In the genomic region with DNA sequence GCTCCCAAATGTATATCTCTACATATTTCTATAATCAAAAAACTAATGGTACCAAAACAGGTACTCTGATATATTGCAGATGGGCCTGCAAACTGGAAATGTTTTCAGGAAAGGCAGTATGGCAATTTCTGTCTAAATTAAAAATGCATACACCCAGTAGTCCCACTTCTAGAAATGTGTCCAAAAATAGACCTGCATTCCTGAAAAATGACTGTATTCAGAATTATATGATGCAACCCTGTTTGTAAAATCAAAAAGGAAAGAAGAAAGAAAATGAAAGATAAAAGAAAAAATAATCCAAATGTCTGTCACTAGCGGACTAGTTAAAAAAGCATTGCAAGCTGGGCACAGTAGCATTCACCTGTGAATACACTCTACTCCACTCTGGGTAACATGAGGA, we compare ENCODE assay signal across 29 cellular contexts. TPM values are rescaled to one million over a fixed set of nuclear protein-coding genes. Genes with fewer than 3 reads are reported as not detected.
DNase-seq lines count a peak whose midpoint lies in the region; ATAC-seq and TF ChIP-seq lines count a peak whose summit lies in the region.
"Had no signal": no experiment of that assay in that cellular context is flagged by ENCODE, and none has a peak within 500 bp of the region (broad histone marks: within the 10 kb centered on the region; RNA-seq: fewer than 3 reads in every experiment).

No MANE protein-coding gene starts in this region.

- no peak for ATAC-seq in GM21619 (IDR thresholded peaks at IDR 0.05; ENCODE audit: unreplicated experiment)
- ATAC-seq: A549; CD8-positive, alpha-beta T cell; HepG2; K562 had no signal

- no peaks in the 10 kb centered on the region for H3K27me3 ChIP-seq in osteoblast (ENCODE audit: insufficient read depth, low read length)

- H3K79me2 ChIP-seq in osteoblast (ENCODE audit: insufficient read depth, low read length): no peaks in the 10 kb centered on the region

- H3K36me3 ChIP-seq in osteoblast (ENCODE audit: insufficient read depth, low read length): no peaks in the 10 kb centered on the region

- H3K27ac ChIP-seq in osteoblast (ENCODE audit: low read depth, low read length): no peak overlapping the region
- H3K27ac ChIP-seq: A549, C4-2B, PC-9 had no signal

- no peak for TF ChIP-seq CTCF in osteoblast (IDR thresholded peaks at IDR 0.05; ENCODE audit: extremely low read depth, low read depth, low read length)

- H3K4me3 ChIP-seq in osteoblast (ENCODE audit: insufficient read depth, low read length): no peak overlapping the region
- H3K4me3 ChIP-seq: A549, K562, PC-9 had no signal

- peak overlapping the region; percentile 67 for H3K4me2 ChIP-seq in osteoblast (ENCODE audit: insufficient read depth, low read length)
- H3K4me2 ChIP-seq: A549, PC-9 had no signal

- H3K4me1 ChIP-seq in osteoblast (ENCODE audit: insufficient read depth, low read length): peaks cover 10% of the 10 kb centered on the region
- H3K4me1 ChIP-seq: A549 had no signal

- H4K20me1 ChIP-seq in osteoblast (ENCODE audit: insufficient read depth, low read length): no peaks in the 10 kb centered on the region

- H3K9me3 ChIP-seq in osteoblast (ENCODE audit: low read depth, low read length): no peaks in the 10 kb centered on the region
- H3K9me3 ChIP-seq: A549 had no signal

- DNase-seq in EL (peak; percentile 34), HS-27A (ENCODE audit: low read depth) (peak; percentile 26), fibroblast of gingiva (ENCODE audit: low read depth) (peak; percentile 13), osteoblast (ENCODE audit: insufficient read length, low spot score, missing footprints) (no peak), MV-4-11 (lab: John Stamatoyannopoulos, UW) (no peak), T-helper 2 cell (no peak), SHP77 (lab: John Stamatoyannopoulos, UW) (no peak)
- DNase-seq: CD8-positive, alpha-beta T cell; DMS 273 treated with DMSO at 0.1 percent for 48 hours; DMS79; Kasumi-1; NCI-H1105; NCI-H1436 treated with DMSO at 0.1 percent for 48 hours; NCI-H187 treated with DMSO at 0.1 percent for 48 hours; NCI-H524 treated with DMSO at 0.1 percent for 48 hours; NCI-H82; NK-92 treated with Interleukin-12 subunit alpha and Interleukin-12 subunit beta, amount 100 ng/mL, for 24 hours; PC-9; SHP77 treated with DMSO at 0.1 percent for 48 hours; T-helper 1 cell had no signal

- H2AFZ ChIP-seq in osteoblast (ENCODE audit: low read length): peak overlapping the region; percentile 63
- H2AFZ ChIP-seq: PC-9 had no signal

RNA-seq across cellular contexts. Expression of gene MICB, which starts 12.9 kb away (rescaled TPM):
- total RNA-seq in osteoblast: 12.7 and 14.1 TPM in 2 replicates
- total RNA-seq: HT1080 had no signal

RNA-seq across cellular contexts. Expression of gene MCCD1, which starts 43.7 kb away (rescaled TPM):
- not detected in 2 replicates for total RNA-seq in osteoblast
- total RNA-seq: B cell; CD8-positive, alpha-beta T cell; HT1080; K562; M059J; PC-9; RPMI7951 had no signal

RNA-seq across cellular contexts. Expression of gene DDX39B, which starts 56.7 kb away (rescaled TPM):
- total RNA-seq in osteoblast: 240 and 262 TPM in 2 replicates

Comparison
In these comparisons a context has a peak if more than half of its experiments do, and no peak if none do; other contexts are left out.
1. DNase-seq: peak in EL (single experiment), HS-27A (single experiment) and fibroblast of gingiva (single experiment); none in osteoblast (single experiment), MV-4-11 (single experiment), T-helper 2 cell (0 of 5) and SHP77 (0 of 2).